ENCODE assay signal across 1 cellular context in genomic region chr10:11177926-11178453, GRCh38.
TF ChIP-seq lines count a peak whose summit lies in the region.

No MANE protein-coding gene starts in this region.

TF ChIP-seq in GM12878, 131 proteins besides CTCF, POLR2A, EP300 and RAD21 (continued from another document):
- TF ChIP-seq REST (IDR thresholded peaks at IDR 0.05; ENCODE audit: low read depth, low read length) = no peak
- TF ChIP-seq SMAD1 (IDR thresholded peaks at IDR 0.05; ENCODE audit: low read depth, partially characterized antibody) = no peak
- TF ChIP-seq ZNF384 (IDR thresholded peaks at IDR 0.05; ENCODE audit: borderline replicate concordance, low read depth, low read length) = no peak
- TF ChIP-seq KAT2A (conservative IDR thresholded peaks at IDR 0.05; ENCODE audit: control insufficient read depth, low read depth, low read length) = no peak
- TF ChIP-seq ASH2L (IDR thresholded peaks at IDR 0.05; ENCODE audit: borderline replicate concordance, low read depth) = no peak
- TF ChIP-seq CREM (IDR thresholded peaks at IDR 0.05; ENCODE audit: low read depth) = no peak
- no peak for TF ChIP-seq ZBED1 (IDR thresholded peaks at IDR 0.05; ENCODE audit: borderline replicate concordance)
- TF ChIP-seq BMI1 (IDR thresholded peaks at IDR 0.05; ENCODE audit: borderline replicate concordance) = no peak
- TF ChIP-seq MEF2B (IDR thresholded peaks at IDR 0.05; ENCODE audit: partially characterized antibody, poor library complexity, severe bottlenecking) = no peak
- no peak for TF ChIP-seq RELB (IDR thresholded peaks at IDR 0.05; ENCODE audit: low read depth)
- TF ChIP-seq CUX1 (IDR thresholded peaks at IDR 0.05; ENCODE audit: insufficient replicate concordance, low read depth, low read length) = no peak
- no peak for TF ChIP-seq BCL3 (IDR thresholded peaks at IDR 0.05; ENCODE audit: borderline replicate concordance, insufficient read depth, low read depth, low read length, poor library complexity, severe bottlenecking)
- TF ChIP-seq RELA (IDR thresholded peaks at IDR 0.05; ENCODE audit: borderline replicate concordance, partially characterized antibody) = no peak
- TF ChIP-seq IRF4 (IDR thresholded peaks at IDR 0.05; ENCODE audit: low read depth, low read length) = 0 out of 2 replicates have a peak, but pooled peaks have one; percentile 8
- no peak for TF ChIP-seq ZNF217 (IDR thresholded peaks at IDR 0.05)
- TF ChIP-seq CBX5 (IDR thresholded peaks at IDR 0.05; ENCODE audit: low read depth) = no peak
- no peak for TF ChIP-seq SREBF1 (IDR thresholded peaks at IDR 0.05; ENCODE audit: low read length)
- TF ChIP-seq HCFC1 (IDR thresholded peaks at IDR 0.05; ENCODE audit: low read length) = no peak
- no peak for TF ChIP-seq ZBTB11 (CRISPR knock-in tag; IDR thresholded peaks at IDR 0.05)
- peak; percentile 47; the same call in 1 of the 2 replicates for TF ChIP-seq SMC3 (IDR thresholded peaks at IDR 0.05; ENCODE audit: borderline replicate concordance, low read length)
- no peak for TF ChIP-seq PBX3 (IDR thresholded peaks at IDR 0.05; ENCODE audit: insufficient replicate concordance, low read depth, low read length)
- TF ChIP-seq STAT1 (conservative IDR thresholded peaks at IDR 0.05) = no peak
- no peak for TF ChIP-seq CHD4 (IDR thresholded peaks at IDR 0.05)
- TF ChIP-seq SPI1 (IDR thresholded peaks at IDR 0.05; ENCODE audit: borderline replicate concordance, insufficient read depth, low read depth, low read length) = peak; percentile 13; the same call in 1 of the 2 replicates
- TF ChIP-seq JUND (IDR thresholded peaks at IDR 0.05; ENCODE audit: low read depth, low read length) = no peak
- no peak for TF ChIP-seq NR2F1 (conservative IDR thresholded peaks at IDR 0.05)
- no peak for TF ChIP-seq ATF3 (IDR thresholded peaks at IDR 0.05; ENCODE audit: borderline replicate concordance, extremely low read depth, low read depth, low read length)
- no peak for TF ChIP-seq RCOR1 (conservative IDR thresholded peaks at IDR 0.05; ENCODE audit: low read depth, low read length)
- TF ChIP-seq ZNF687 (IDR thresholded peaks at IDR 0.05) = no peak; the same call in 1 of the 2 replicates
- TF ChIP-seq POLR2AphosphoS5 (IDR thresholded peaks at IDR 0.05; ENCODE audit: low read length) = 0 out of 2 replicates have a peak, but pooled peaks have one; percentile 19
